8 cellular contexts compared by ENCODE assay signal in the genomic region with DNA sequence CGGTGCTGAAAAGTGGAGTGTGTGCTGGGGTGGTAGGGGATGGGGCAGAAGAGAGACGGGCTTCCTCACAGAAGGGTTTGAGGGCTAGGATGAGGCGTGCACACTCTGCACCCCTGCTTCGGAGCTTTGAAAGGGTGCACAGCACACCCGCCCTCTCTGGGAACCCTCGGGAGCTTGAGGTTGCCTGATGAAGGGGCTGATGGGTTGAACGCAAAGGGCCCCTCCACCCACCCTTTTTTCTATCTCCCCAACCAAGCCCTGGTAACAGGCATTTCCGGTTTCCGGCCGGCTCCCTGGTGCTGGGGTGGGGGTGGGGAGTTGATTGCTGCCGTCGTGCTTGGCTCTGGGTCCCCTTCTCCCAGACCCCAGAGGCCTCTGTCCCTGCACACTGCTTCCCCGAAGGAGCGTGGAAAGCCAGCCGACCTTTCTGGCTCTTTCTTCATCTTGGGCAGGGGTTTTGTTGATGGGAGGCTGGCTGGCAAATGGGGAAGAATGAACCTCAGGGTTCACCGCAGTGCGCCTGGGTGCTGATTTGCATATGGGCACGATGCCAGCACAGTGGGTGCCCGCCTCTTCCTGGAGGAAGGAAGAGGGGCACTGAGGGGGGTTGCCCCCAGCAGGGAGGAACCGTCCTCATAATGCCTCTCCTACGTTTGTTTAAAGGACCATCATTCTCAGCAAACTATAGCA. TPM values are rescaled to one million over a fixed set of nuclear protein-coding genes. Genes with fewer than 3 reads are reported as not detected.
DNase-seq lines count a peak whose midpoint lies in the region; ATAC-seq and TF ChIP-seq lines count a peak whose summit lies in the region.

No MANE protein-coding gene starts in this region.

- peak overlapping the region; percentile 93 for H3K27ac Mint-ChIP-seq in activated naive CD8-positive, alpha-beta T cell treated with anti-CD3 and anti-CD28 coated beads, Interleukin-2, amount 10 ng/mL, durations not matched to agents 7 days and 5 days
- H3K27ac Mint-ChIP-seq in immature natural killer cell: peak overlapping the region; percentile 98 to 100 (median 99)

- H2AFZ ChIP-seq in SU-DHL-6 (ENCODE audit: low read depth, low read length, severe bottlenecking): peak overlapping the region; percentile 42

- H3K27ac ChIP-seq in SU-DHL-6 (ENCODE audit: low read depth, low read length): peak overlapping the region; percentile 93

- H3K9me2 ChIP-seq in SU-DHL-6 (replicated peaks; ENCODE audit: insufficient read depth, low read length): no peaks in the 10 kb centered on the region

- peaks cover 24% of the 10 kb centered on the region for H3K36me3 Mint-ChIP-seq in activated naive CD8-positive, alpha-beta T cell treated with anti-CD3 and anti-CD28 coated beads, Interleukin-2, amount 10 ng/mL, durations not matched to agents 7 days and 5 days
- peaks cover 3 to 6% (median 3%) of the 10 kb centered on the region in 3 donors for H3K36me3 Mint-ChIP-seq in immature natural killer cell

- H3K4me2 ChIP-seq in SU-DHL-6 (ENCODE audit: low read depth, low read length, poor library complexity, severe bottlenecking): peak overlapping the region; percentile 68

- peak overlapping the region; percentile 48 for H3K4me3 ChIP-seq in SU-DHL-6 (ENCODE audit: insufficient read depth, low read length, poor library complexity, severe bottlenecking)

- peak overlapping the region; percentile 86 for H3K4me3 Mint-ChIP-seq in activated naive CD8-positive, alpha-beta T cell treated with anti-CD3 and anti-CD28 coated beads, Interleukin-2, amount 10 ng/mL, durations not matched to agents 7 days and 5 days
- peak overlapping the region; percentile 92 to 99 (median 95) for H3K4me3 Mint-ChIP-seq in immature natural killer cell

- no peaks in the 10 kb centered on the region for H3K27me3 Mint-ChIP-seq in activated naive CD8-positive, alpha-beta T cell treated with anti-CD3 and anti-CD28 coated beads, Interleukin-2, amount 10 ng/mL, durations not matched to agents 7 days and 5 days
- H3K27me3 Mint-ChIP-seq in immature natural killer cell (ENCODE audit: low read depth in 3 of 3): peaks cover 5 to 14% (median 9%) of the 10 kb centered on the region in 3 donors

- no peaks in the 10 kb centered on the region for H3K36me3 ChIP-seq in SU-DHL-6 (ENCODE audit: low read length)

- H3K9me3 ChIP-seq in SU-DHL-6 (ENCODE audit: insufficient read depth, low read length): no peaks in the 10 kb centered on the region

- peaks cover 50% of the 10 kb centered on the region for H3K4me1 Mint-ChIP-seq in activated naive CD8-positive, alpha-beta T cell treated with anti-CD3 and anti-CD28 coated beads, Interleukin-2, amount 10 ng/mL, durations not matched to agents 7 days and 5 days
- H3K4me1 Mint-ChIP-seq in immature natural killer cell: peaks cover 60 to 63% of the 10 kb centered on the region in 2 donors

- peak; percentile 44 for ATAC-seq in GM18505 (IDR thresholded peaks at IDR 0.05; ENCODE audit: unreplicated experiment)
- ATAC-seq in HG03521 (IDR thresholded peaks at IDR 0.05; ENCODE audit: unreplicated experiment): peak; percentile 45
- ATAC-seq in activated naive CD8-positive, alpha-beta T cell treated with anti-CD3 and anti-CD28 coated beads, Interleukin-2, amount 10 ng/mL, durations not matched to agents 7 days and 5 days (ENCODE audit: low read depth): peak; percentile 79
- ATAC-seq in GM19455 (IDR thresholded peaks at IDR 0.05; ENCODE audit: unreplicated experiment): no peak

- no peak for TF ChIP-seq CTCF in SU-DHL-6 (IDR thresholded peaks at IDR 0.05; ENCODE audit: insufficient read depth, low read length, poor library complexity, severe bottlenecking)

- POLR2A ChIA-PET in activated naive CD8-positive, alpha-beta T cell treated with anti-CD3 and anti-CD28 coated beads, Interleukin-2, amount 10 ng/mL, durations not matched to agents 7 days and 5 days (lab: Charles Lee): interaction anchor here (0.5 to 6.1 kb wide), 11 partner anchors 11 to 320 kb away, joined by 3 to 88 read pairs (median 4); a partner anchor contains a TSS

- no peaks in the 10 kb centered on the region for H3K27me3 ChIP-seq in SU-DHL-6 (ENCODE audit: low read length)

- peak; percentile 67 for TF ChIP-seq POLR2A in GM18505 (IDR thresholded peaks at IDR 0.05; ENCODE audit: borderline replicate concordance, extremely low read depth, insufficient read depth, insufficient read length)

- H4K20me1 ChIP-seq in SU-DHL-6 (ENCODE audit: low read depth, low read length): no peaks in the 10 kb centered on the region

- H3K9me3 Mint-ChIP-seq in activated naive CD8-positive, alpha-beta T cell treated with anti-CD3 and anti-CD28 coated beads, Interleukin-2, amount 10 ng/mL, durations not matched to agents 7 days and 5 days: no peaks in the 10 kb centered on the region
- no peaks in the 10 kb centered on the region for H3K9me3 Mint-ChIP-seq in immature natural killer cell

- DNase-seq in activated naive CD8-positive, alpha-beta T cell treated with anti-CD3 and anti-CD28 coated beads, Interleukin-2, amount 10 ng/mL, durations not matched to agents 7 days and 5 days: peak; percentile 76
- DNase-seq in immature natural killer cell: peak; percentile 81 to 83 (median 82)
- DNase-seq in stimulated activated CD4-positive, alpha-beta T cell treated with anti-CD3 and anti-CD28 coated beads, Interleukin-2, amount 100 ng/mL, for 24 hours: peak; percentile 85
- DNase-seq in 8988T: no peak

- H3K9ac ChIP-seq in SU-DHL-6 (ENCODE audit: low read length): peak overlapping the region; percentile 57

- H3K79me2 ChIP-seq in SU-DHL-6 (ENCODE audit: insufficient read depth, low read length): peaks cover 66% of the 10 kb centered on the region

- peaks cover 42% of the 10 kb centered on the region for H3F3A ChIP-seq in SU-DHL-6 (ENCODE audit: insufficient read depth)

RNA-seq across cellular contexts. Expression of a gene that starts 29.0 kb away (rescaled TPM):
- total RNA-seq in activated naive CD8-positive, alpha-beta T cell treated with anti-CD3 and anti-CD28 coated beads, Interleukin-2, amount 10 ng/mL, durations not matched to agents 7 days and 5 days: 100 to 1,000 TPM; 108 to 113 TPM
- polyA plus RNA-seq in immature natural killer cell: 10 to 100 TPM; 19.4 to 44.8 (median 22.8) TPM

RNA-seq across cellular contexts. Expression of a gene that starts 34.3 kb away (rescaled TPM):
- 10 to 100 TPM; 35.5 to 35.7 TPM for total RNA-seq in activated naive CD8-positive, alpha-beta T cell treated with anti-CD3 and anti-CD28 coated beads, Interleukin-2, amount 10 ng/mL, durations not matched to agents 7 days and 5 days
- polyA plus RNA-seq in immature natural killer cell: 10 to 100 TPM in 1 of 3 donors, 1 to 10 TPM in 2; 7.4 to 13.6 (median 7.7) TPM
